Comparison of ENCODE assay signal across 24 cellular contexts in genomic region chr11:126494831-126495230, GRCh38.
"Had no signal": no experiment of that assay in that cellular context is flagged by ENCODE, and none has a peak within 500 bp of the region (broad histone marks: within the 10 kb centered on the region; RNA-seq: fewer than 3 reads in every experiment).

No MANE protein-coding gene starts in this region.

- H3K9me3 Mint-ChIP-seq: activated CD4-positive, alpha-beta T cell treated with anti-CD3 and anti-CD28 coated beads, Interleukin-2, amount 10 ng/mL, durations not matched to agents 7 days and 5 days; activated naive CD4-positive, alpha-beta T cell treated with anti-CD3 and anti-CD28 coated beads, Interleukin-2, amount 10 ng/mL, durations not matched to agents 7 days and 5 days; activated naive CD8-positive, alpha-beta T cell treated with anti-CD3 and anti-CD28 coated beads, Interleukin-2, amount 50 U/mL, for 24 hours; activated T-cell treated with anti-CD3 and anti-CD28 coated beads, Interleukin-2, amount 50 U/mL, for 24 hours; activated T-helper 2 cell treated with anti-CD3 and anti-CD28 coated beads, Interferon-gamma antibody, Interleukin-2, Interleukin-4, amounts not matched to agents 10 μg/mL and 5 μg/mL and 100 μg/mL, durations not matched to agents 14 hours and 24 hours and 36 hours; central memory CD8-positive, alpha-beta T cell; naive B cell; T-cell; type B pancreatic cell had no signal

- ATAC-seq: activated CD4-positive, CD25-positive, alpha-beta regulatory T cell treated with anti-CD3 and anti-CD28 coated beads, Interleukin-2, amount 50 U/mL, for 24 hours; activated CD8-positive, alpha-beta T cell treated with anti-CD3 and anti-CD28 coated beads, Interleukin-2, amount 10 ng/mL, durations not matched to agents 7 days and 5 days; activated naive CD8-positive, alpha-beta T cell treated with anti-CD3 and anti-CD28 coated beads, Interleukin-2, amount 50 U/mL, for 24 hours; gastroesophageal sphincter; left lung; mucosa of descending colon; T-cell had no signal

- H3K27ac Mint-ChIP-seq: activated CD4-positive, alpha-beta T cell treated with anti-CD3 and anti-CD28 coated beads, Interleukin-2, amount 10 ng/mL, durations not matched to agents 7 days and 5 days; activated CD8-positive, alpha-beta T cell treated with anti-CD3 and anti-CD28 coated beads, Interleukin-2, amount 10 ng/mL, durations not matched to agents 7 days and 5 days; activated naive CD4-positive, alpha-beta T cell treated with anti-CD3 and anti-CD28 coated beads, Interleukin-2, amount 10 ng/mL, durations not matched to agents 7 days and 5 days; activated naive CD8-positive, alpha-beta T cell treated with anti-CD3 and anti-CD28 coated beads, Interleukin-2, amount 50 U/mL, for 24 hours; activated T-cell treated with anti-CD3 and anti-CD28 coated beads, Interleukin-2, amount 50 U/mL, for 24 hours; activated T-helper 2 cell treated with anti-CD3 and anti-CD28 coated beads, Interferon-gamma antibody, Interleukin-2, Interleukin-4, amounts not matched to agents 10 μg/mL and 5 μg/mL and 100 μg/mL, durations not matched to agents 14 hours and 24 hours and 36 hours; T-cell; type B pancreatic cell had no signal

- H3K4me3 Mint-ChIP-seq: activated CD4-positive, alpha-beta T cell treated with anti-CD3 and anti-CD28 coated beads, Interleukin-2, amount 10 ng/mL, durations not matched to agents 7 days and 5 days; activated CD8-positive, alpha-beta T cell treated with anti-CD3 and anti-CD28 coated beads, Interleukin-2, amount 10 ng/mL, durations not matched to agents 7 days and 5 days; activated naive CD4-positive, alpha-beta T cell treated with anti-CD3 and anti-CD28 coated beads, Interleukin-2, amount 10 ng/mL, durations not matched to agents 7 days and 5 days; activated naive CD8-positive, alpha-beta T cell treated with anti-CD3 and anti-CD28 coated beads, Interleukin-2, amount 50 U/mL, for 24 hours; activated T-cell treated with anti-CD3 and anti-CD28 coated beads, Interleukin-2, amount 50 U/mL, for 24 hours; central memory CD8-positive, alpha-beta T cell; naive B cell; T-cell; type B pancreatic cell had no signal

- H3K27ac ChIP-seq: brain microvascular endothelial cell, colonic mucosa, esophagus muscularis mucosa, gastroesophageal sphincter, heart right ventricle, left lung, stomach had no signal

- H3K4me1 ChIP-seq: colonic mucosa, esophagus muscularis mucosa, gastroesophageal sphincter, heart right ventricle, left lung, stomach had no signal

- H3K4me1 Mint-ChIP-seq: activated CD4-positive, alpha-beta T cell treated with anti-CD3 and anti-CD28 coated beads, Interleukin-2, amount 10 ng/mL, durations not matched to agents 7 days and 5 days; activated naive CD4-positive, alpha-beta T cell treated with anti-CD3 and anti-CD28 coated beads, Interleukin-2, amount 10 ng/mL, durations not matched to agents 7 days and 5 days; activated naive CD8-positive, alpha-beta T cell treated with anti-CD3 and anti-CD28 coated beads, Interleukin-2, amount 50 U/mL, for 24 hours; central memory CD8-positive, alpha-beta T cell; T-cell had no signal

- H3K4me3 ChIP-seq: colonic mucosa, esophagus muscularis mucosa, gastroesophageal sphincter, heart right ventricle, left lung, mucosa of descending colon, stomach had no signal

- H3K36me3 Mint-ChIP-seq: activated naive CD4-positive, alpha-beta T cell treated with anti-CD3 and anti-CD28 coated beads, Interleukin-2, amount 10 ng/mL, durations not matched to agents 7 days and 5 days; naive B cell; T-cell; type B pancreatic cell had no signal

- H3K36me3 ChIP-seq: brain microvascular endothelial cell, colonic mucosa, esophagus muscularis mucosa, gastroesophageal sphincter, heart right ventricle, left lung, stomach had no signal

- H3K27me3 ChIP-seq: brain microvascular endothelial cell, colonic mucosa had no signal

- DNase-seq: activated CD4-positive, alpha-beta T cell treated with anti-CD3 and anti-CD28 coated beads, Interleukin-2, amount 10 ng/mL, durations not matched to agents 7 days and 5 days; activated CD8-positive, alpha-beta T cell treated with anti-CD3 and anti-CD28 coated beads, Interleukin-2, amount 10 ng/mL, durations not matched to agents 7 days and 5 days; activated naive CD4-positive, alpha-beta T cell treated with anti-CD3 and anti-CD28 coated beads, Interleukin-2, amount 10 ng/mL, durations not matched to agents 7 days and 5 days; activated naive CD8-positive, alpha-beta T cell treated with anti-CD3 and anti-CD28 coated beads, Interleukin-2, amount 50 U/mL, for 24 hours; activated T-cell treated with anti-CD3 and anti-CD28 coated beads, Interleukin-2, amount 50 U/mL, for 24 hours; anterior cingulate cortex; brain microvascular endothelial cell; colonic mucosa; heart right ventricle; left lung; mucosa of descending colon; naive B cell; nucleus accumbens; retina; SK-N-SH; stimulated activated CD4-positive, alpha-beta T cell treated with anti-CD3 and anti-CD28 coated beads, Interleukin-2, amount 100 ng/mL, for 24 hours; stomach; T-cell had no signal

- H3K9me3 ChIP-seq: colonic mucosa, esophagus muscularis mucosa, gastroesophageal sphincter, heart right ventricle, left lung, mucosa of descending colon, SK-N-SH, stomach had no signal
